Comparison of ENCODE assay signal across 8 cellular contexts in genomic region chr18:44679056-44679911, GRCh38. TPM values are rescaled to one million over a fixed set of nuclear protein-coding genes. Genes with fewer than 3 reads are reported as not detected.
DNase-seq lines count a peak whose midpoint lies in the region; ATAC-seq and TF ChIP-seq lines count a peak whose summit lies in the region.

No MANE protein-coding gene starts in this region.

- H3K36me3 ChIP-seq in KOPT-K1 (ENCODE audit: insufficient read depth, low read length) (no peaks in the 10 kb centered on the region), gastroesophageal sphincter (no peaks in the 10 kb centered on the region)

- ATAC-seq in GM21825 (IDR thresholded peaks at IDR 0.05; ENCODE audit: unreplicated experiment), result peak; percentile 89
- ATAC-seq in gastroesophageal sphincter, result peak; percentile 89

- peak; percentile 81 to 84 for TF ChIP-seq POLR2A in gastroesophageal sphincter (IDR thresholded peaks at IDR 0.05)

- H3K27me3 ChIP-seq in gastroesophageal sphincter, result no peaks in the 10 kb centered on the region

- DNase-seq in ELF-1 (ENCODE audit: low read depth, low spot score), result peak; percentile 90
- peak; percentile 80 for DNase-seq in RKO (ENCODE audit: low spot score)
- DNase-seq in activated naive CD4-positive, alpha-beta T cell treated with Interleukin-2 at 50 U/mL for 16 hours, result peak; percentile 78
- DNase-seq in non-pigmented ciliary epithelial cell (ENCODE audit: low read depth), result peak; percentile 50

- peaks cover 0 to 40% (median 16%) of the 10 kb centered on the region in 3 donors for H3K4me1 ChIP-seq in gastroesophageal sphincter

- no peak for TF ChIP-seq EP300 in gastroesophageal sphincter (IDR thresholded peaks at IDR 0.05)

- TF ChIP-seq CTCF in gastroesophageal sphincter (IDR thresholded peaks at IDR 0.05), result peak; percentile 56 to 81 (median 73)

- H3K9me3 ChIP-seq in KOPT-K1 (ENCODE audit: insufficient read depth, low read length, poor library complexity, severe bottlenecking), result no peaks in the 10 kb centered on the region
- no peaks in the 10 kb centered on the region for H3K9me3 ChIP-seq in gastroesophageal sphincter

- H3K27ac ChIP-seq in KOPT-K1 (ENCODE audit: low read depth, low read length, poor library complexity, severe bottlenecking) (peak overlapping the region; percentile 39), gastroesophageal sphincter (peak overlapping the region; percentile 98 to 99 (median 99)), temporal lobe (ENCODE audit: low read depth, low read length) (peak overlapping the region; percentile 83)

- 0 to 1% methylated on average over 14 to 15 of the region's 102 CpGs for WGBS in gastroesophageal sphincter (ENCODE audit: low coverage in 1 of 2), 2 donors

- peak overlapping the region; percentile 93 to 99 for H3K4me3 ChIP-seq in gastroesophageal sphincter

RNA-seq across cellular contexts. Expression of gene SETBP1, which starts 1.4 kb away (rescaled TPM):
- total RNA-seq in gastroesophageal sphincter (10 to 100 TPM; 42.5 to 87.6 (median 67.8) TPM), temporal lobe (46.2 TPM)

Comparison
In these comparisons a context has a peak if more than half of its experiments do, and no peak if none do; other contexts are left out.
1. Peak in every context shown above with its lines: DNase-seq, ATAC-seq, H3K4me3 ChIP-seq and H3K27ac ChIP-seq.
2. H3K27ac ChIP-seq: peak in every context shown above with its lines; median percentile 99 in gastroesophageal sphincter; 83 in temporal lobe; 39 in KOPT-K1.